ENCODE assay signal across 1 cellular context in genomic region chr17:83198366-83199341, GRCh38.
TF ChIP-seq lines count a peak whose summit lies in the region.

No MANE protein-coding gene starts in this region.

TF ChIP-seq in GM12878, 131 proteins besides CTCF, POLR2A, EP300 and RAD21 (continued from another document):
- no peak for TF ChIP-seq ZNF592 (IDR thresholded peaks at IDR 0.05)
- TF ChIP-seq EGR1 (IDR thresholded peaks at IDR 0.05; ENCODE audit: borderline replicate concordance in 1 of 2, low read depth in 2 of 2, low read length in 2 of 2), result no peak
- TF ChIP-seq MXI1 (IDR thresholded peaks at IDR 0.05; ENCODE audit: low read depth, low read length), result no peak
